12 cellular contexts compared by ENCODE assay signal in genomic region chr21:40053007-40053406, GRCh38.
DNase-seq lines count a peak whose midpoint lies in the region; ATAC-seq and TF ChIP-seq lines count a peak whose summit lies in the region.
"Had no signal": no experiment of that assay in that cellular context is flagged by ENCODE, and none has a peak within 500 bp of the region (broad histone marks: within the 10 kb centered on the region; RNA-seq: fewer than 3 reads in every experiment).

No MANE protein-coding gene starts in this region.

- POLR2A ChIA-PET in activated CD8-positive, alpha-beta T cell treated with anti-CD3 and anti-CD28 coated beads, Interleukin-2, amount 10 ng/mL, durations not matched to agents 7 days and 5 days (lab: Charles Lee) = no interaction called here

- H3K4me3 Mint-ChIP-seq in activated CD8-positive, alpha-beta T cell treated with anti-CD3 and anti-CD28 coated beads, Interleukin-2, amount 10 ng/mL, durations not matched to agents 7 days and 5 days = no peak overlapping the region
- H3K4me3 Mint-ChIP-seq: stimulated activated memory B cell treated with anti-CD40 and anti-IgM and Interleukin-4, amounts not matched to agents 10 μg/mL and 1 μg/mL and 100 μg/mL, for 72 hours had no signal

- H3K27me3 Mint-ChIP-seq in activated CD8-positive, alpha-beta T cell treated with anti-CD3 and anti-CD28 coated beads, Interleukin-2, amount 10 ng/mL, durations not matched to agents 7 days and 5 days (ENCODE audit: low read depth) = no peaks in the 10 kb centered on the region
- H3K27me3 Mint-ChIP-seq: stimulated activated memory B cell treated with anti-CD40 and anti-IgM and Interleukin-4, amounts not matched to agents 10 μg/mL and 1 μg/mL and 100 μg/mL, for 72 hours had no signal

- H3K4me3 ChIP-seq in esophagus muscularis mucosa = no peak overlapping the region
- peak overlapping the region in 1 of 2 donors; percentile 16 for H3K4me3 ChIP-seq in muscle layer of colon (ENCODE audit: low read depth in 1 of 2, low read length in 2 of 2)
- no peak overlapping the region for H3K4me3 ChIP-seq in uterus

- no peak for ATAC-seq in activated CD8-positive, alpha-beta T cell treated with anti-CD3 and anti-CD28 coated beads, Interleukin-2, amount 10 ng/mL, durations not matched to agents 7 days and 5 days
- ATAC-seq: stimulated activated memory B cell treated with anti-CD40 and anti-IgM and Interleukin-4, amounts not matched to agents 10 μg/mL and 1 μg/mL and 100 μg/mL, for 72 hours had no signal

- TF ChIP-seq CTCF in esophagus muscularis mucosa (IDR thresholded peaks at IDR 0.05) = no peak
- no peak for TF ChIP-seq CTCF in uterus (IDR thresholded peaks at IDR 0.05)

- H3K9me3 ChIP-seq in esophagus muscularis mucosa (no peaks in the 10 kb centered on the region), muscle layer of colon (ENCODE audit: low read length) (no peaks in the 10 kb centered on the region), uterus (no peaks in the 10 kb centered on the region)

- TF ChIP-seq EP300 in esophagus muscularis mucosa (IDR thresholded peaks at IDR 0.05) = peak; percentile 62

- H3K27me3 ChIP-seq in esophagus muscularis mucosa = no peaks in the 10 kb centered on the region
- no peaks in the 10 kb centered on the region for H3K27me3 ChIP-seq in muscle layer of colon (ENCODE audit: control insufficient read depth in 1 of 2, insufficient read depth in 2 of 2, low read length in 2 of 2)
- no peaks in the 10 kb centered on the region for H3K27me3 ChIP-seq in uterus

- intact Hi-C loops in esophagus muscularis mucosa (cut with DNase I) (no loop called here), uterus (cut with DNase I; ENCODE audit: low total_unique reads) (no loop called here)

- no peaks in the 10 kb centered on the region for H3K36me3 ChIP-seq in esophagus muscularis mucosa
- H3K36me3 ChIP-seq in muscle layer of colon (ENCODE audit: insufficient read depth, low read length) = no peaks in the 10 kb centered on the region
- no peaks in the 10 kb centered on the region for H3K36me3 ChIP-seq in uterus

- no peak overlapping the region for H3K9ac ChIP-seq in muscle layer of colon (ENCODE audit: low read length)

- DNase-seq in DMS 273 (lab: John Stamatoyannopoulos, UW; ENCODE audit: unreplicated experiment) (peak; percentile 41), DMS 273 treated with DMSO at 0.1 percent for 48 hours (lab: John Stamatoyannopoulos, UW) (no peak), esophagus muscularis mucosa (ENCODE audit: extremely low spot score) (no peak), uterus (peak; percentile 54 to 73), MV-4-11 (lab: John Stamatoyannopoulos, UW) (no peak), NCI-H748 (lab: John Stamatoyannopoulos, UW; ENCODE audit: unreplicated experiment) (no peak)
- DNase-seq in activated CD8-positive, alpha-beta T cell treated with anti-CD3 and anti-CD28 coated beads, Interleukin-2, amount 10 ng/mL, durations not matched to agents 7 days and 5 days = no peak
- DNase-seq: activated CD4-positive, alpha-beta T cell treated with anti-CD3 and anti-CD28 coated beads for 4 hours; cerebellar nuclear complex had no signal

- H3K27ac ChIP-seq in esophagus muscularis mucosa (replicated peaks in 1 of 4) (peak overlapping the region; percentile 85 to 91 (median 88)), muscle layer of colon (ENCODE audit: low read depth, low read length) (peak overlapping the region; percentile 94), uterus (peak overlapping the region; percentile 81 to 83)
- H3K27ac ChIP-seq: 22Rv1 had no signal

- H3K9me3 Mint-ChIP-seq in activated CD8-positive, alpha-beta T cell treated with anti-CD3 and anti-CD28 coated beads, Interleukin-2, amount 10 ng/mL, durations not matched to agents 7 days and 5 days (ENCODE audit: insufficient read depth) = no peaks in the 10 kb centered on the region
- H3K9me3 Mint-ChIP-seq: stimulated activated memory B cell treated with anti-CD40 and anti-IgM and Interleukin-4, amounts not matched to agents 10 μg/mL and 1 μg/mL and 100 μg/mL, for 72 hours had no signal

- TF ChIP-seq POLR2A in esophagus muscularis mucosa (IDR thresholded peaks at IDR 0.05; ENCODE audit: low read depth) (no peak), uterus (IDR thresholded peaks at IDR 0.05) (no peak)

- no peaks in the 10 kb centered on the region for H3K36me3 Mint-ChIP-seq in activated CD8-positive, alpha-beta T cell treated with anti-CD3 and anti-CD28 coated beads, Interleukin-2, amount 10 ng/mL, durations not matched to agents 7 days and 5 days (ENCODE audit: low read depth)
- H3K36me3 Mint-ChIP-seq: stimulated activated memory B cell treated with anti-CD40 and anti-IgM and Interleukin-4, amounts not matched to agents 10 μg/mL and 1 μg/mL and 100 μg/mL, for 72 hours had no signal

- no peaks in the 10 kb centered on the region for H3K4me1 Mint-ChIP-seq in activated CD8-positive, alpha-beta T cell treated with anti-CD3 and anti-CD28 coated beads, Interleukin-2, amount 10 ng/mL, durations not matched to agents 7 days and 5 days (ENCODE audit: low read depth)
- H3K4me1 Mint-ChIP-seq: stimulated activated memory B cell treated with anti-CD40 and anti-IgM and Interleukin-4, amounts not matched to agents 10 μg/mL and 1 μg/mL and 100 μg/mL, for 72 hours had no signal

- H3K27ac Mint-ChIP-seq in activated CD8-positive, alpha-beta T cell treated with anti-CD3 and anti-CD28 coated beads, Interleukin-2, amount 10 ng/mL, durations not matched to agents 7 days and 5 days = no peak overlapping the region
- H3K27ac Mint-ChIP-seq: stimulated activated memory B cell treated with anti-CD40 and anti-IgM and Interleukin-4, amounts not matched to agents 10 μg/mL and 1 μg/mL and 100 μg/mL, for 72 hours had no signal

- H3K4me1 ChIP-seq in esophagus muscularis mucosa (peaks cover 19 to 65% (median 62%) of the 10 kb centered on the region in 4 donors), muscle layer of colon (ENCODE audit: insufficient read depth, low read length) (peaks cover 60% of the 10 kb centered on the region), uterus (peaks cover 5 to 6% of the 10 kb centered on the region in 2 donors)

- CTCF ChIA-PET in activated CD8-positive, alpha-beta T cell treated with anti-CD3 and anti-CD28 coated beads, Interleukin-2, amount 10 ng/mL, durations not matched to agents 7 days and 5 days (lab: Charles Lee) = no interaction called here

- WGBS in esophagus muscularis mucosa = 38% methylated on average over 11 of the region's 11 CpGs

Comparison
In these comparisons a context has a peak if more than half of its experiments do, and no peak if none do; other contexts are left out.
1. DNase-seq: peak in DMS 273 (single experiment) and uterus (2 of 2); none in DMS 273 treated with DMSO at 0.1 percent for 48 hours (single experiment), esophagus muscularis mucosa (single experiment), activated CD8-positive, alpha-beta T cell treated with anti-CD3 and anti-CD28 coated beads, Interleukin-2, amount 10 ng/mL, durations not matched to agents 7 days and 5 days (single experiment), MV-4-11 (single experiment) and NCI-H748 (single experiment).
2. Peak in every context shown above with its lines, with median percentiles within 50 percentile points of each other: H3K27ac ChIP-seq.